Comparison of ENCODE assay signal across 15 cellular contexts in genomic region chr16:87226926-87227650, GRCh38.
A peak's percentile ranks its signal among the peaks of the same experiment; 100 is the strongest.
DNase-seq lines count a peak whose midpoint lies in the region; ATAC-seq and TF ChIP-seq lines count a peak whose summit lies in the region.
"Had no signal": no experiment of that assay in that cellular context is flagged by ENCODE, and none has a peak within 500 bp of the region (broad histone marks: within the 10 kb centered on the region; RNA-seq: fewer than 3 reads in every experiment).

No MANE protein-coding gene starts in this region.

- in situ Hi-C loops in brain microvascular endothelial cell (cut with HindIII; ENCODE audit: low pct_ligation_motif_present, low sequenced_read_pairs): no loop called here

- H3K36me3 Mint-ChIP-seq in activated CD4-positive, alpha-beta memory T cell treated with anti-CD3 and anti-CD28 coated beads for 36 hours: no peaks in the 10 kb centered on the region
- H3K36me3 Mint-ChIP-seq: activated naive CD8-positive, alpha-beta T cell had no signal

- H3K9me3 Mint-ChIP-seq in activated CD4-positive, alpha-beta memory T cell treated with anti-CD3 and anti-CD28 coated beads for 36 hours: peaks cover 3% of the 10 kb centered on the region

- CTCF ChIA-PET in activated CD4-positive, alpha-beta memory T cell treated with anti-CD3 and anti-CD28 coated beads for 36 hours (lab: Charles Lee): no interaction called here

- ATAC-seq in heart right ventricle: peak in 6 of 8 donors; percentile 33 to 77 (median 45)
- ATAC-seq in GM21360 (IDR thresholded peaks at IDR 0.05; ENCODE audit: unreplicated experiment): no peak

- H3K4me3 ChIP-seq in brain microvascular endothelial cell (ENCODE audit: low read depth, low read length) (no peak overlapping the region), heart right ventricle (no peak overlapping the region), sigmoid colon (no peak overlapping the region)
- H3K4me3 ChIP-seq: BLaER1, uterus had no signal

- H3K27ac ChIP-seq in brain microvascular endothelial cell (peak overlapping the region; percentile 92), heart right ventricle (peak overlapping the region; percentile 21 to 76 (median 67)), sigmoid colon (peak overlapping the region; percentile 49 to 68 (median 64))
- H3K27ac ChIP-seq: BLaER1, uterus had no signal

- DNase-seq in EH (ENCODE audit: low read depth) (peak; percentile 98), brain microvascular endothelial cell (peak; percentile 90), heart right ventricle (peak in 1 of 2 donors; percentile 20), sigmoid colon (no peak), NCI-H345 treated with DMSO at 0.1 percent for 48 hours (lab: John Stamatoyannopoulos, UW; ENCODE audit: unreplicated experiment) (no peak), activated gamma-delta T cell treated with Interleukin-2 at 50 U/mL for 16 hours (no peak)
- DNase-seq in activated CD4-positive, alpha-beta memory T cell treated with anti-CD3 and anti-CD28 coated beads for 36 hours: no peak
- DNase-seq: activated CD8-positive, alpha-beta memory T cell treated with anti-CD3 and anti-CD28 coated beads for 24 hours; NCI-H446; small intestine; T1000; uterus had no signal

- H3K9me3 ChIP-seq in heart right ventricle (peaks cover 0 to 11% (median 0%) of the 10 kb centered on the region in 11 donors), sigmoid colon (peaks cover 0 to 2% (median 0%) of the 10 kb centered on the region in 4 donors)
- H3K9me3 ChIP-seq: BLaER1, uterus had no signal

- TF ChIP-seq CTCF in brain microvascular endothelial cell (IDR thresholded peaks at IDR 0.05; ENCODE audit: low read depth, low read length, missing control alignments) (no peak), heart right ventricle (IDR thresholded peaks at IDR 0.05) (no peak), sigmoid colon (IDR thresholded peaks at IDR 0.05) (no peak)

- H3K4me3 Mint-ChIP-seq in activated CD4-positive, alpha-beta memory T cell treated with anti-CD3 and anti-CD28 coated beads for 36 hours: no peak overlapping the region
- H3K4me3 Mint-ChIP-seq: activated naive CD8-positive, alpha-beta T cell had no signal

- no peak for TF ChIP-seq POLR2A in sigmoid colon (IDR thresholded peaks at IDR 0.05)

- H3K27ac Mint-ChIP-seq in activated CD4-positive, alpha-beta memory T cell treated with anti-CD3 and anti-CD28 coated beads for 36 hours: no peak overlapping the region
- H3K27ac Mint-ChIP-seq: activated naive CD8-positive, alpha-beta T cell had no signal

- WGBS in heart right ventricle, 2 donors: 55 to 65% methylated on average over 11 of the region's 11 CpGs
- WGBS in sigmoid colon, 2 donors: 80 to 86% methylated on average over 11 of the region's 11 CpGs

- POLR2A ChIA-PET in activated CD4-positive, alpha-beta memory T cell treated with anti-CD3 and anti-CD28 coated beads for 36 hours (lab: Charles Lee): no interaction called here

- no peaks in the 10 kb centered on the region for H3K4me1 Mint-ChIP-seq in activated CD4-positive, alpha-beta memory T cell treated with anti-CD3 and anti-CD28 coated beads for 36 hours (ENCODE audit: low read depth)

- no peaks in the 10 kb centered on the region for H3K27me3 Mint-ChIP-seq in activated CD4-positive, alpha-beta memory T cell treated with anti-CD3 and anti-CD28 coated beads for 36 hours
- H3K27me3 Mint-ChIP-seq: activated naive CD8-positive, alpha-beta T cell had no signal

- intact Hi-C loops in heart right ventricle (cut with DNase I): no loop called here
- intact Hi-C loops in sigmoid colon (cut with DNase I): no loop called here
- intact Hi-C loops in activated CD4-positive, alpha-beta memory T cell treated with anti-CD3 and anti-CD28 coated beads for 36 hours (cut with micrococcal nuclease): no loop called here

- no peaks in the 10 kb centered on the region for H3K36me3 ChIP-seq in brain microvascular endothelial cell (replicated peaks)
- H3K36me3 ChIP-seq in heart right ventricle: no peaks in the 10 kb centered on the region
- H3K36me3 ChIP-seq in sigmoid colon: no peaks in the 10 kb centered on the region
- H3K36me3 ChIP-seq: BLaER1, uterus had no signal

- H3K27me3 ChIP-seq in brain microvascular endothelial cell (replicated peaks) (no peaks in the 10 kb centered on the region), heart right ventricle (peaks cover 0 to 9% (median 0%) of the 10 kb centered on the region in 7 donors), sigmoid colon (no peaks in the 10 kb centered on the region)
- H3K27me3 ChIP-seq: BLaER1, uterus had no signal

- H3K4me1 ChIP-seq in heart right ventricle (peaks cover 0 to 10% (median 0%) of the 10 kb centered on the region in 9 donors), sigmoid colon (no peaks in the 10 kb centered on the region)
- H3K4me1 ChIP-seq: BLaER1, uterus had no signal

- TF ChIP-seq EP300 in sigmoid colon (IDR thresholded peaks at IDR 0.05): no peak

Comparison
In these comparisons a context has a peak if more than half of its experiments do, and no peak if none do; other contexts are left out.
1. DNase-seq: peak in EH (single experiment) and brain microvascular endothelial cell (single experiment); none in sigmoid colon (single experiment), NCI-H345 treated with DMSO at 0.1 percent for 48 hours (single experiment), activated CD4-positive, alpha-beta memory T cell treated with anti-CD3 and anti-CD28 coated beads for 36 hours (single experiment) and activated gamma-delta T cell treated with Interleukin-2 at 50 U/mL for 16 hours (single experiment).
2. Peak in every context shown above with its lines, with median percentiles within 50 percentile points of each other: H3K27ac ChIP-seq.